8 cellular contexts compared by ENCODE assay signal in the genomic region with DNA sequence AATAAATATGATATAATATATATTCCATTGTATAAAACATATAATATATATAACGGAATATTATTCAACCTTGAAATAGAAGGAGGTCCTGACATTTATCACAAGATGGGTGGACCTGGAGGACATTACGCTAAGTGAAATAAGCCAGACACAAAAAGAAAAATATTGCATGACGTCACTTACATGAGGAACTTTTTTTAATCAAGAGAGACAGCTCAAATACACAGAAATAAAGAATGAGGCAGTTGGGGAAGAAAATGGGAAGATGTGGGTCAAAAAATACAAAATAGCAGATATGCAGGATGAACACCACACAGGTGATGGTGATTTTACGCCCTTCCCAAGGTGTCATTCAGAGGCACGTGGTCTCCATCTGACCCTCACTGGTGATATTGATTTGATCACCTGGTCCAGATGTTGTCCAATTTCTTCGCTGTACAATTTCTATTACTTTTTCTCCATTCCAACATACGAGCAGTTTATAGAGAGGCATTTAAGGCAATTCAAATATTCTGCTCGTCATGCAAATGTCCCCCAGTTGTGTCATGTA. TPM values are rescaled to one million over a fixed set of nuclear protein-coding genes. Genes with fewer than 3 reads are reported as not detected.
DNase-seq lines count a peak whose midpoint lies in the region; ATAC-seq and TF ChIP-seq lines count a peak whose summit lies in the region.

No MANE protein-coding gene starts in this region.

- H3K9me3 Mint-ChIP-seq in IgD-negative memory B cell, result peaks cover 0 to 5% (median 2%) of the 10 kb centered on the region in 3 donors

- DNase-seq in NCI-H2196 (lab: John Stamatoyannopoulos, UW; ENCODE audit: unreplicated experiment), result peak; percentile 32
- DNase-seq in NCI-H2196 treated with DMSO at 0.1 percent for 48 hours (lab: John Stamatoyannopoulos, UW; ENCODE audit: unreplicated experiment), result no peak
- no peak for DNase-seq in brain microvascular endothelial cell
- no peak for DNase-seq in lower lobe of right lung
- DNase-seq in aorta, result no peak
- no peak for DNase-seq in dermis blood vessel endothelial cell
- DNase-seq in activated effector memory CD4-positive, alpha-beta T cell treated with anti-CD3 and anti-CD28 coated beads, Interleukin-2, amount 50 U/mL, for 16 hours, result no peak

- ATAC-seq in lower lobe of right lung (peak in 1 of 2 donors; percentile 25), aorta (ENCODE audit: low FRiP score) (peak; percentile 39)

- H3K4me3 Mint-ChIP-seq in IgD-negative memory B cell, result peak overlapping the region; percentile 97 to 100 (median 98)

- peaks cover 2% of the 10 kb centered on the region for H3K27me3 Mint-ChIP-seq in IgD-negative memory B cell

- in situ Hi-C loops in brain microvascular endothelial cell (cut with HindIII; ENCODE audit: low pct_ligation_motif_present, low sequenced_read_pairs), result no loop called here

- peak overlapping the region; percentile 95 for H3K27ac ChIP-seq in brain microvascular endothelial cell
- H3K27ac ChIP-seq in lower lobe of right lung, result peak overlapping the region; percentile 86
- H3K27ac ChIP-seq in aorta (ENCODE audit: low read depth in 1 of 2, low read length in 2 of 2), result no peak overlapping the region

- no peaks in the 10 kb centered on the region for H3K27me3 ChIP-seq in brain microvascular endothelial cell (replicated peaks)
- H3K27me3 ChIP-seq in lower lobe of right lung (ENCODE audit: low read depth), result no peaks in the 10 kb centered on the region
- H3K27me3 ChIP-seq in aorta (ENCODE audit: control insufficient read depth in 1 of 2, insufficient read depth in 2 of 2, low read length in 1 of 2), result no peaks in the 10 kb centered on the region

- no peaks in the 10 kb centered on the region for H3K36me3 ChIP-seq in brain microvascular endothelial cell (replicated peaks)
- H3K36me3 ChIP-seq in lower lobe of right lung, result no peaks in the 10 kb centered on the region
- H3K36me3 ChIP-seq in aorta (ENCODE audit: control insufficient read depth in 1 of 2, insufficient read depth in 2 of 2, low read length in 1 of 2), result no peaks in the 10 kb centered on the region

- WGBS in aorta, 2 donors, result 16 to 22% methylated on average over 8 of the region's 8 CpGs

- H3K9me3 ChIP-seq in lower lobe of right lung (peaks cover 7% of the 10 kb centered on the region), aorta (ENCODE audit: control insufficient read depth, low read length) (no peaks in the 10 kb centered on the region)

- no peak for TF ChIP-seq CTCF in brain microvascular endothelial cell (IDR thresholded peaks at IDR 0.05; ENCODE audit: low read depth, low read length, missing control alignments)
- no peak for TF ChIP-seq CTCF in lower lobe of right lung (IDR thresholded peaks at IDR 0.05)

- H3K4me3 ChIP-seq in brain microvascular endothelial cell (ENCODE audit: low read depth, low read length) (peak overlapping the region; percentile 98), lower lobe of right lung (peak overlapping the region; percentile 74), aorta (ENCODE audit: low read length in 2 of 2) (peak overlapping the region; percentile 59 to 79)

- H3K4me1 ChIP-seq in lower lobe of right lung (peaks cover 18% of the 10 kb centered on the region), aorta (ENCODE audit: control insufficient read depth in 1 of 2, insufficient read depth in 2 of 2, low read length in 2 of 2) (peaks cover 0 to 2% of the 10 kb centered on the region in 2 donors)

- intact Hi-C loops in lower lobe of right lung (cut with DNase I), result no loop called here
- intact Hi-C loops in aorta (cut with DNase I), result loop anchor here (5.0 to 10.0 kb wide), 2 partner anchors 307 to 655 kb away; partner anchors contain the start of genes MBD3L1 (in 1 of the 2) and ZNF558 (in 1 of the 2)

- peaks cover 15 to 22% (median 21%) of the 10 kb centered on the region in 3 donors for H3K4me1 Mint-ChIP-seq in IgD-negative memory B cell

- peaks cover 8% of the 10 kb centered on the region for H3K36me3 Mint-ChIP-seq in IgD-negative memory B cell

- peak overlapping the region; percentile 87 to 99 (median 97) for H3K27ac Mint-ChIP-seq in IgD-negative memory B cell

RNA-seq across cellular contexts. Expression of gene ZNF317, which starts 0.5 kb away (rescaled TPM):
- polyA plus RNA-seq in IgD-negative memory B cell, result 51.6 TPM
- total RNA-seq in lower lobe of right lung, result 25.4 TPM
- total RNA-seq in aorta, result 10 to 100 TPM; 22.6 to 24.6 TPM
- polyA plus RNA-seq in aorta, result 10 to 100 TPM; 14.9 to 16.5 TPM
- 15.0 and 17.6 TPM in 2 replicates for total RNA-seq in dermis blood vessel endothelial cell

RNA-seq across cellular contexts. Expression of gene OR7G3, which starts 12.9 kb away (rescaled TPM):
- polyA plus RNA-seq in IgD-negative memory B cell (not detected), aorta (not detected)
- total RNA-seq in lower lobe of right lung (not detected), aorta (not detected), dermis blood vessel endothelial cell (not detected in 2 replicates)

RNA-seq across cellular contexts. Expression of gene OR7G1, which starts 24.1 kb away (rescaled TPM):
- not detected for polyA plus RNA-seq in IgD-negative memory B cell
- not detected for total RNA-seq in lower lobe of right lung
- total RNA-seq in aorta, result not detected
- not detected for polyA plus RNA-seq in aorta
- not detected in 2 replicates for total RNA-seq in dermis blood vessel endothelial cell

RNA-seq across cellular contexts. Expression of gene OR7G2, which starts 32.4 kb away (rescaled TPM):
- not detected for polyA plus RNA-seq in IgD-negative memory B cell
- not detected for total RNA-seq in lower lobe of right lung
- total RNA-seq in aorta, result not detected
- not detected for polyA plus RNA-seq in aorta
- not detected in 2 replicates for total RNA-seq in dermis blood vessel endothelial cell

RNA-seq across cellular contexts. Expression of gene OR7D2, which starts 39.1 kb away (rescaled TPM):
- polyA plus RNA-seq in IgD-negative memory B cell (0.43 TPM), aorta (not detected)
- total RNA-seq in lower lobe of right lung (0.59 TPM), aorta (not detected), dermis blood vessel endothelial cell (under 0.01 TPM in 1 of 2 replicates, not detected in the other)

Comparison
In these comparisons a context has a peak if more than half of its experiments do, and no peak if none do; other contexts are left out.
1. H3K27ac ChIP-seq: peak in brain microvascular endothelial cell (single experiment) and lower lobe of right lung (single experiment); none in aorta (0 of 2).
2. Peak in every context shown above with its lines, with median percentiles within 50 percentile points of each other: H3K4me3 ChIP-seq.